ENCODE assay signal across 19 cellular contexts in genomic region chr20:33670715-33671499, GRCh38. TPM values are rescaled to one million over a fixed set of nuclear protein-coding genes. Genes with fewer than 3 reads are reported as not detected.
DNase-seq lines count a peak whose midpoint lies in the region; ATAC-seq and TF ChIP-seq lines count a peak whose summit lies in the region.
"Had no signal": no experiment of that assay in that cellular context is flagged by ENCODE, and none has a peak within 500 bp of the region (broad histone marks: within the 10 kb centered on the region; RNA-seq: fewer than 3 reads in every experiment).

No MANE protein-coding gene starts in this region.

- BruUV-seq in A673 (replicated peaks; lab: Mats Ljungman, UMichigan), result no TSS peak

- H2BK5ac ChIP-seq in neuronal stem cell (ENCODE audit: low read length), result no peak overlapping the region

- no peak overlapping the region for H2AFZ ChIP-seq in neuronal stem cell (ENCODE audit: low read length)

- POLR2A ChIA-PET in A673 (lab: Charles Lee; ENCODE audit: low non-redundant PET), result interaction anchor here (0.6 kb wide), 1 partner anchor 11 kb away, joined by 9 read pairs; no protein-coding TSS in a partner anchor

- no peak overlapping the region for H3K4ac ChIP-seq in neuronal stem cell (ENCODE audit: low read length)

- no peak overlapping the region for H2BK12ac ChIP-seq in neuronal stem cell (ENCODE audit: low read length)

- CTCF ChIA-PET in A673 (lab: Charles Lee), result interaction anchor here (0.7 kb wide), 1 partner anchor 234 kb away, joined by 4 read pairs; no protein-coding TSS in a partner anchor

- H3K36me3 ChIP-seq in A673 (ENCODE audit: insufficient read depth, low read length, poor library complexity, severe bottlenecking) (peaks cover 16% of the 10 kb centered on the region), neuronal stem cell (replicated peaks in 1 of 2; ENCODE audit: control insufficient read depth in 2 of 2, insufficient read depth in 2 of 2, low read length in 2 of 2) (peaks cover 6 to 41% of the 10 kb centered on the region in 2 donors), right atrium auricular region (peaks cover 17% of the 10 kb centered on the region)
- peaks cover 0 to 15% (median 3%) of the 10 kb centered on the region in 11 experiments; a peak in 12 of 22 replicates for H3K36me3 ChIP-seq in BLaER1 treated with 17β-estradiol and CSF1 and Interleukin-3, amounts not matched to agents 10 nM and 100 nM

- H3K79me1 ChIP-seq in neuronal stem cell (ENCODE audit: low read depth, low read length), result peaks cover 4% of the 10 kb centered on the region

- peak overlapping the region; percentile 73 for H2AK5ac ChIP-seq in neuronal stem cell (ENCODE audit: low read depth, low read length)

- H3K27me3 ChIP-seq in A673 (replicated peaks; ENCODE audit: insufficient read depth, low read depth, low read length, poor library complexity) (no peaks in the 10 kb centered on the region), neuronal stem cell (ENCODE audit: control insufficient read depth in 3 of 3, insufficient read depth in 3 of 3, low read depth in 1 of 3, low read length in 3 of 3) (peaks cover 0 to 4% (median 0%) of the 10 kb centered on the region in 3 experiments), right atrium auricular region (no peaks in the 10 kb centered on the region)
- H3K27me3 ChIP-seq in BLaER1 treated with 17β-estradiol and CSF1 and Interleukin-3, amounts not matched to agents 10 nM and 100 nM, result no peaks in the 10 kb centered on the region
- H3K27me3 ChIP-seq: BE2C, gastrocnemius medialis had no signal

- no peak for ATAC-seq in GM21723 (IDR thresholded peaks at IDR 0.05; ENCODE audit: unreplicated experiment)
- no peak for ATAC-seq in GM18907 (IDR thresholded peaks at IDR 0.05; ENCODE audit: unreplicated experiment)
- ATAC-seq: esophagus mucosa, gastrocnemius medialis, left colon, Right ventricle myocardium inferior had no signal

- TF ChIP-seq CTCF in A673 (conservative IDR thresholded peaks at IDR 0.05; ENCODE audit: low read depth, low read length), result no peak
- TF ChIP-seq CTCF in VCaP (conservative IDR thresholded peaks at IDR 0.05), result no peak
- TF ChIP-seq CTCF in right atrium auricular region (IDR thresholded peaks at IDR 0.05), result no peak

- H3K4me3 ChIP-seq in A673 (ENCODE audit: low read depth, low read length, poor library complexity, severe bottlenecking), result no peak overlapping the region
- no peak overlapping the region for H3K4me3 ChIP-seq in BLaER1 treated with 17β-estradiol and CSF1 and Interleukin-3, amounts not matched to agents 10 nM and 100 nM
- H3K4me3 ChIP-seq in neuronal stem cell (ENCODE audit: low read length in 2 of 2), result no peak overlapping the region
- no peak overlapping the region for H3K4me3 ChIP-seq in right atrium auricular region
- H3K4me3 ChIP-seq: gastrocnemius medialis had no signal

- WGBS in neuronal stem cell (ENCODE audit: extremely low coverage in 2 of 2, insufficient read length in 2 of 2, insufficient replicate concordance in 1 of 2), 2 donors, result no CpG with 5 or more reads among the region's 6 CpGs

- peak overlapping the region; percentile 49 to 99 (median 96) for H3K4me2 ChIP-seq in BLaER1 treated with 17β-estradiol and CSF1 and Interleukin-3, amounts not matched to agents 10 nM and 100 nM
- H3K4me2 ChIP-seq in neuronal stem cell (ENCODE audit: insufficient read depth, low read length, poor library complexity, severe bottlenecking), result no peak overlapping the region

- H3K9me3 ChIP-seq in A673 (ENCODE audit: low read depth, low read length, poor library complexity, severe bottlenecking) (no peaks in the 10 kb centered on the region), neuronal stem cell (replicated peaks in 1 of 2; ENCODE audit: control insufficient read depth in 2 of 2, insufficient read depth in 1 of 2, low read depth in 1 of 2, low read length in 2 of 2) (no peaks in the 10 kb centered on the region), right atrium auricular region (no peaks in the 10 kb centered on the region)
- H3K9me3 ChIP-seq in BLaER1 treated with 17β-estradiol and CSF1 and Interleukin-3, amounts not matched to agents 10 nM and 100 nM (replicated peaks in 1 of 11), result no peaks in the 10 kb centered on the region
- H3K9me3 ChIP-seq: BE2C, gastrocnemius medialis had no signal

- peaks cover 0 to 61% (median 26%) of the 10 kb centered on the region in 11 experiments; a peak in 17 of 22 replicates for H4K20me1 ChIP-seq in BLaER1 treated with 17β-estradiol and CSF1 and Interleukin-3, amounts not matched to agents 10 nM and 100 nM

- H3K27ac ChIP-seq in A673 (ENCODE audit: low read depth, low read length, poor library complexity, severe bottlenecking) (peak overlapping the region; percentile 17), VCaP (peak overlapping the region; percentile 98), neuronal stem cell (replicated peaks; ENCODE audit: low read length) (no peak overlapping the region), right atrium auricular region (no peak overlapping the region)
- no peak overlapping the region for H3K27ac ChIP-seq in BLaER1 treated with 17β-estradiol and CSF1 and Interleukin-3, amounts not matched to agents 10 nM and 100 nM
- H3K27ac ChIP-seq: WERI-Rb-1 had no signal

- no peak overlapping the region for H2BK120ac ChIP-seq in neuronal stem cell (ENCODE audit: low read depth, low read length)

- peak overlapping the region in 6 of 11 experiments; percentile 5 to 46 (median 20); a peak in 6 of 22 replicates for H3K9ac ChIP-seq in BLaER1 treated with 17β-estradiol and CSF1 and Interleukin-3, amounts not matched to agents 10 nM and 100 nM
- H3K9ac ChIP-seq in neuronal stem cell (ENCODE audit: low read depth, low read length, poor library complexity), result peak overlapping the region; percentile 3

- H3K18ac ChIP-seq in neuronal stem cell (ENCODE audit: low read length), result no peak overlapping the region

- H3K4me1 ChIP-seq in A673 (ENCODE audit: insufficient read depth, low read length, poor library complexity, severe bottlenecking), result peaks cover 42% of the 10 kb centered on the region
- peaks cover 76 to 90% (median 86%) of the 10 kb centered on the region in 10 experiments for H3K4me1 ChIP-seq in BLaER1 treated with 17β-estradiol and CSF1 and Interleukin-3, amounts not matched to agents 10 nM and 100 nM
- peaks cover 26 to 28% of the 10 kb centered on the region in 2 donors for H3K4me1 ChIP-seq in neuronal stem cell (ENCODE audit: control insufficient read depth in 2 of 2, insufficient read depth in 1 of 2, low read depth in 1 of 2, low read length in 2 of 2)
- peaks cover 0 to 68% of the 10 kb centered on the region in 2 donors for H3K4me1 ChIP-seq in right atrium auricular region

- peak overlapping the region; percentile 26 for H2BK15ac ChIP-seq in neuronal stem cell (ENCODE audit: low read length)

- H4K8ac ChIP-seq in neuronal stem cell (ENCODE audit: low read depth, low read length), result peak overlapping the region; percentile 7

- H3K23ac ChIP-seq in neuronal stem cell (ENCODE audit: low read depth, low read length, poor library complexity), result no peak overlapping the region

- no peak overlapping the region for H3K14ac ChIP-seq in neuronal stem cell (ENCODE audit: low read length)

- DNase-seq in A673 (ENCODE audit: low spot score) (no peak), neuronal stem cell (ENCODE audit: low spot score) (no peak), right atrium auricular region (ENCODE audit: low spot score) (no peak)
- DNase-seq: activated CD4-positive, alpha-beta T cell treated with anti-CD3 and anti-CD28 coated beads, Interleukin-2, amount 50 U/mL, for 48 hours; BE2C; DMS153; gastrocnemius medialis; left colon; NCI-H1417 treated with DMSO at 0.1 percent for 48 hours; NCI-H524 treated with DMSO at 0.1 percent for 48 hours; WERI-Rb-1 had no signal

- intact Hi-C loops in A673 (cut with micrococcal nuclease; ENCODE audit: unreplicated experiment), result no loop called here

- no peak overlapping the region for H4K91ac ChIP-seq in neuronal stem cell (ENCODE audit: low read depth, low read length, poor library complexity)

RNA-seq across cellular contexts. Expression of gene NECAB3, which starts 3.3 kb away (rescaled TPM):
- 83.1 and 100 TPM in 2 replicates for total RNA-seq in A673 (2021)
- 12.9 TPM for polyA plus RNA-seq in neuronal stem cell (2013, experiment 1 of 2)
- 13.4 TPM for polyA plus RNA-seq in neuronal stem cell (2013, experiment 2 of 2)
- total RNA-seq in right atrium auricular region, result 10 to 100 TPM; 81.7 to 88.4 TPM

RNA-seq across cellular contexts. Expression of gene ACTL10, which starts 4.2 kb away (rescaled TPM):
- total RNA-seq in A673 (2021), result 0.39 and 0.47 TPM in 2 replicates
- 0.04 TPM for polyA plus RNA-seq in neuronal stem cell (2013, experiment 1 of 2)
- polyA plus RNA-seq in neuronal stem cell (2013, experiment 2 of 2), result 0.03 TPM
- total RNA-seq in right atrium auricular region, result under 1 TPM; 0.33 to 0.79 TPM

RNA-seq across cellular contexts. Expression of gene C20orf144, which starts 8.8 kb away (rescaled TPM):
- total RNA-seq in A673 (2021) (0.13 and 0.22 TPM in 2 replicates), right atrium auricular region (not detected)
- polyA plus RNA-seq in neuronal stem cell (2013, experiment 1 of 2), result 0.07 TPM
- polyA plus RNA-seq in neuronal stem cell (2013, experiment 2 of 2), result 0.11 TPM
- total RNA-seq: cardiac septum, esophagus mucosa, gastrocnemius medialis, left colon, renal cortical epithelial cell, Right ventricle myocardium inferior had no signal

RNA-seq across cellular contexts. Expression of gene E2F1, which starts 15.3 kb away (rescaled TPM):
- 86.0 and 87.0 TPM in 2 replicates for total RNA-seq in A673 (2021)
- polyA plus RNA-seq in neuronal stem cell (2013, experiment 1 of 2), result 20.5 TPM
- 19.9 TPM for polyA plus RNA-seq in neuronal stem cell (2013, experiment 2 of 2)
- under 1 TPM; 0.31 to 0.33 TPM for total RNA-seq in right atrium auricular region

RNA-seq across cellular contexts. Expression of gene PXMP4, which starts 49.2 kb away (rescaled TPM):
- total RNA-seq in A673 (2021) (7.5 and 9.7 TPM in 2 replicates), right atrium auricular region (1 to 10 TPM; 4.5 to 9.8 TPM)
- polyA plus RNA-seq in neuronal stem cell (2013, experiment 1 of 2), result 3.3 TPM
- 3.1 TPM for polyA plus RNA-seq in neuronal stem cell (2013, experiment 2 of 2)

Comparison
In these comparisons a context has a peak if more than half of its experiments do, and no peak if none do; other contexts are left out.
1. H3K27ac ChIP-seq: peak in A673 (single experiment) and VCaP (single experiment); none in BLaER1 treated with 17β-estradiol and CSF1 and Interleukin-3, amounts not matched to agents 10 nM and 100 nM (0 of 11), neuronal stem cell (single experiment) and right atrium auricular region (0 of 2).